Comparison of ENCODE assay signal across 9 cellular contexts in the genomic region with DNA sequence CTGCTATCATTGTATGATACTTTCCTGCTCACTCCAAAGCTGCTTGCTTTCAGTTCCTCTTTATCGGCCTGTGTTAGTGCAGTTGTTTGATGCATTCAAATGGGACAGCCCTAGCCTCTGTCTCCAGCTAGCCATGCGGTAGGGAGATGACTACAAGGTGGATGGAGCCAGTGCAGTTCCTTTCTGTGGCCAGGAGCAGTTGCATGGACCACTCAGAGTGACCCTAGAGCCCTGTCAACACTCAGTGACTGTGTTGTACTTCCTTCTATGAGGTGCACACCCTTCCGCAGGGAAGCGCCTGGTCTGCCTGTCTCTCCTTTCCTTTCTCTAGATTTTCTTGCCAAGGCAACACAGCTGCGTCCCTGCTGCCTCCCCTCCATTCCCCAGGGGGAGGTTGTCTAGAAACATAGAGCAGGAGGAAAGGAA. TPM values are rescaled to one million over a fixed set of nuclear protein-coding genes. Genes with fewer than 3 reads are reported as not detected.
DNase-seq lines count a peak whose midpoint lies in the region; ATAC-seq and TF ChIP-seq lines count a peak whose summit lies in the region.
"Had no signal": no experiment of that assay in that cellular context is flagged by ENCODE, and none has a peak within 500 bp of the region (broad histone marks: within the 10 kb centered on the region; RNA-seq: fewer than 3 reads in every experiment).

No MANE protein-coding gene starts in this region.

- H3K27ac ChIP-seq in tibial artery (no peak overlapping the region), aorta (ENCODE audit: low read depth in 1 of 2, low read length in 2 of 2) (no peak overlapping the region)

- peak; percentile 98 for ATAC-seq in GM18519 (IDR thresholded peaks at IDR 0.05; ENCODE audit: low FRiP score, unreplicated experiment)
- peak; percentile 99 for ATAC-seq in GM21526 (IDR thresholded peaks at IDR 0.05; ENCODE audit: low FRiP score, unreplicated experiment)
- peak; percentile 94 for ATAC-seq in HG03280 (IDR thresholded peaks at IDR 0.05; ENCODE audit: unreplicated experiment)
- no peak for ATAC-seq in activated CD4-positive, CD25-positive, alpha-beta regulatory T cell treated with anti-CD3 and anti-CD28 coated beads, Interleukin-2, amount 50 U/mL, for 24 hours
- ATAC-seq in aorta (ENCODE audit: low FRiP score) = no peak

- intact Hi-C loops in tibial artery (cut with DNase I; ENCODE audit: low total_unique reads) = no loop called here
- intact Hi-C loops in aorta (cut with DNase I) = no loop called here

- WGBS in aorta, 2 donors = 37 to 54% methylated on average over 5 of the region's 5 CpGs

- no peak overlapping the region for H3K4me3 ChIP-seq in tibial artery
- no peak overlapping the region for H3K4me3 ChIP-seq in aorta (ENCODE audit: low read length in 2 of 2)

- H3K27me3 ChIP-seq in tibial artery (no peaks in the 10 kb centered on the region), aorta (ENCODE audit: control insufficient read depth in 1 of 2, insufficient read depth in 2 of 2, low read length in 1 of 2) (no peaks in the 10 kb centered on the region)

- H3K36me3 ChIP-seq in tibial artery (no peaks in the 10 kb centered on the region), aorta (ENCODE audit: control insufficient read depth in 1 of 2, insufficient read depth in 2 of 2, low read length in 1 of 2) (no peaks in the 10 kb centered on the region)

- peaks cover 0 to 3% (median 0%) of the 10 kb centered on the region in 3 donors for H3K9me3 ChIP-seq in tibial artery
- no peaks in the 10 kb centered on the region for H3K9me3 ChIP-seq in aorta (ENCODE audit: control insufficient read depth, low read length)

- peaks cover 0 to 24% (median 14%) of the 10 kb centered on the region in 4 donors for H3K4me1 ChIP-seq in tibial artery
- H3K4me1 ChIP-seq in aorta (ENCODE audit: control insufficient read depth in 1 of 2, insufficient read depth in 2 of 2, low read length in 2 of 2) = no peaks in the 10 kb centered on the region

- no peak for TF ChIP-seq CTCF in tibial artery (IDR thresholded peaks at IDR 0.05)

- peak; percentile 12 for DNase-seq in globus pallidus (ENCODE audit: low spot score)
- DNase-seq in tibial artery = no peak
- DNase-seq in aorta = no peak
- DNase-seq in DMS114 treated with DMSO at 0.1 percent for 48 hours (lab: John Stamatoyannopoulos, UW; ENCODE audit: unreplicated experiment) = no peak

RNA-seq across cellular contexts. Expression of gene KCNS3, which starts 33.8 kb away (rescaled TPM):
- 10 to 100 TPM in 1 of 2 donors, 1 to 10 TPM in 1; 8.8 to 13.7 TPM for total RNA-seq in aorta
- 10 to 100 TPM in 1 of 2 donors, 1 to 10 TPM in 1; 5.4 to 15.0 TPM for polyA plus RNA-seq in aorta
- total RNA-seq: T-helper 1 cell treated with Interleukin-12 subunit alpha and Interleukin-12 subunit beta and Interleukin-4 antibody, amounts not matched to agents 30 ng/mL and 1 ng/mL, for 36 hours had no signal

Comparison
In these comparisons a context has a peak if more than half of its experiments do, and no peak if none do; other contexts are left out.
1. ATAC-seq: peak in GM18519 (single experiment), GM21526 (single experiment) and HG03280 (single experiment); none in activated CD4-positive, CD25-positive, alpha-beta regulatory T cell treated with anti-CD3 and anti-CD28 coated beads, Interleukin-2, amount 50 U/mL, for 24 hours (0 of 2) and aorta (single experiment).